Comparison of ENCODE assay signal across 26 cellular contexts in genomic region chr9:104971521-104971920, GRCh38. TPM values are rescaled to one million over a fixed set of nuclear protein-coding genes. Genes with fewer than 3 reads are reported as not detected.
A peak's percentile ranks its signal among the peaks of the same experiment; 100 is the strongest.
DNase-seq lines count a peak whose midpoint lies in the region; ATAC-seq, FAIRE-seq and TF ChIP-seq lines count a peak whose summit lies in the region.
"Had no signal": no experiment of that assay in that cellular context is flagged by ENCODE, and none has a peak within 500 bp of the region (broad histone marks: within the 10 kb centered on the region; RNA-seq: fewer than 3 reads in every experiment).

No MANE protein-coding gene starts in this region.

- peak overlapping the region; percentile 27 for H3K18ac ChIP-seq in neuronal stem cell (ENCODE audit: low read length)

- no peak overlapping the region for H4K8ac ChIP-seq in neuronal stem cell (ENCODE audit: low read depth, low read length)

- no peak overlapping the region for H4K91ac ChIP-seq in neuronal stem cell (ENCODE audit: low read depth, low read length, poor library complexity)

- no peak overlapping the region for H3K4ac ChIP-seq in neuronal stem cell (ENCODE audit: low read length)

- H3K9ac ChIP-seq in adipocyte (ENCODE audit: low read length): peak overlapping the region; percentile 32
- no peak overlapping the region for H3K9ac ChIP-seq in neuronal stem cell (ENCODE audit: low read depth, low read length, poor library complexity)

- H3K27ac ChIP-seq in neuronal stem cell (replicated peaks; ENCODE audit: low read length) (no peak overlapping the region), pancreas (no peak overlapping the region), body of pancreas (no peak overlapping the region)
- H3K27ac ChIP-seq: C4-2B, PC-9, SJSA1 had no signal

- H2BK15ac ChIP-seq in neuronal stem cell (ENCODE audit: low read length): no peak overlapping the region

- no peak overlapping the region for H3K4me2 ChIP-seq in neuronal stem cell (ENCODE audit: insufficient read depth, low read length, poor library complexity, severe bottlenecking)

- H3K4me1 ChIP-seq in adipocyte (ENCODE audit: control insufficient read depth, insufficient read depth, low read length): peaks cover 40% of the 10 kb centered on the region
- H3K4me1 ChIP-seq in neuronal stem cell (ENCODE audit: control insufficient read depth in 2 of 2, insufficient read depth in 1 of 2, low read depth in 1 of 2, low read length in 2 of 2): peaks cover 7 to 9% of the 10 kb centered on the region in 2 donors
- H3K4me1 ChIP-seq in pancreas: peaks cover 0 to 6% (median 6%) of the 10 kb centered on the region in 3 donors
- H3K4me1 ChIP-seq in body of pancreas: peaks cover 13% of the 10 kb centered on the region

- no CpG with 5 or more reads among the region's 3 CpGs for WGBS in neuronal stem cell (ENCODE audit: extremely low coverage in 2 of 2, insufficient read length in 2 of 2, insufficient replicate concordance in 1 of 2), 2 donors
- WGBS in pancreas, 2 donors: 84 to 95% methylated on average over 3 of the region's 3 CpGs
- 80 to 95% methylated on average over 3 of the region's 3 CpGs for WGBS in body of pancreas, 2 donors

- H3K9me3 ChIP-seq in adipocyte (ENCODE audit: control insufficient read depth, low read length): no peaks in the 10 kb centered on the region
- no peaks in the 10 kb centered on the region for H3K9me3 ChIP-seq in neuronal stem cell (replicated peaks in 1 of 2; ENCODE audit: control insufficient read depth in 2 of 2, insufficient read depth in 1 of 2, low read depth in 1 of 2, low read length in 2 of 2)
- H3K9me3 ChIP-seq in pancreas: no peaks in the 10 kb centered on the region
- H3K9me3 ChIP-seq in body of pancreas: no peaks in the 10 kb centered on the region
- H3K9me3 ChIP-seq: Caco-2, SJSA1 had no signal

- H3K36me3 ChIP-seq in adipocyte (ENCODE audit: control insufficient read depth, insufficient read depth, low read length, severe bottlenecking): no peaks in the 10 kb centered on the region
- no peaks in the 10 kb centered on the region for H3K36me3 ChIP-seq in neuronal stem cell (replicated peaks in 1 of 2; ENCODE audit: control insufficient read depth in 2 of 2, insufficient read depth in 2 of 2, low read length in 2 of 2)
- H3K36me3 ChIP-seq in pancreas: no peaks in the 10 kb centered on the region
- H3K36me3 ChIP-seq in body of pancreas (replicated peaks in 1 of 2; ENCODE audit: insufficient read depth in 1 of 2, low read depth in 2 of 2): no peaks in the 10 kb centered on the region
- H3K36me3 ChIP-seq: SJSA1 had no signal

- H2BK12ac ChIP-seq in neuronal stem cell (ENCODE audit: low read length): no peak overlapping the region

- no peak overlapping the region for H3K23ac ChIP-seq in neuronal stem cell (ENCODE audit: low read depth, low read length, poor library complexity)

- no peak for TF ChIP-seq POLR2A in body of pancreas (IDR thresholded peaks at IDR 0.05)

- FAIRE-seq in pancreas (lab: Jason Lieb, UNC): no peak
- FAIRE-seq: GM12878, HTR-8/SVneo had no signal

- H3K14ac ChIP-seq in neuronal stem cell (ENCODE audit: low read length): no peak overlapping the region

- H3K79me1 ChIP-seq in neuronal stem cell (ENCODE audit: low read depth, low read length): no peaks in the 10 kb centered on the region

- intact Hi-C loops in pancreas (cut with DNase I) (no loop called here), body of pancreas (cut with DNase I) (loop anchor here (10.0 kb wide), 1 partner anchor 103 kb away; no protein-coding TSS in a partner anchor)

- no peak for TF ChIP-seq CTCF in pancreas (IDR thresholded peaks at IDR 0.05)
- no peak for TF ChIP-seq CTCF in body of pancreas (IDR thresholded peaks at IDR 0.05)

- H3K4me3 ChIP-seq in adipocyte (ENCODE audit: low read length) (peak overlapping the region; percentile 6), neuronal stem cell (ENCODE audit: low read length in 2 of 2) (no peak overlapping the region), pancreas (no peak overlapping the region), body of pancreas (no peak overlapping the region)
- H3K4me3 ChIP-seq: GM12878, PC-9, SJSA1 had no signal

- H2AFZ ChIP-seq in neuronal stem cell (ENCODE audit: low read length): no peak overlapping the region
- H2AFZ ChIP-seq: PC-9 had no signal

- ATAC-seq in HG02840 (IDR thresholded peaks at IDR 0.05; ENCODE audit: low FRiP score, unreplicated experiment) (no peak), pancreas (no peak), GM21390 (IDR thresholded peaks at IDR 0.05; ENCODE audit: unreplicated experiment) (no peak), body of pancreas (no peak)
- ATAC-seq: CD8-positive, alpha-beta T cell; GM12878 had no signal

- H3K27me3 ChIP-seq in adipocyte (replicated peaks; ENCODE audit: control insufficient read depth, insufficient read depth, low read length) (no peaks in the 10 kb centered on the region), neuronal stem cell (ENCODE audit: control insufficient read depth in 3 of 3, insufficient read depth in 3 of 3, low read depth in 1 of 3, low read length in 3 of 3) (no peaks in the 10 kb centered on the region), pancreas (no peaks in the 10 kb centered on the region), body of pancreas (no peaks in the 10 kb centered on the region)
- H3K27me3 ChIP-seq: SJSA1 had no signal

- H2AK5ac ChIP-seq in neuronal stem cell (ENCODE audit: low read depth, low read length): peak overlapping the region; percentile 21

- DNase-seq in adipocyte (ENCODE audit: low read depth) (no peak), islet precursor cell (peak; percentile 80), neuronal stem cell (ENCODE audit: low spot score) (no peak), pancreas (no peak), body of pancreas (no peak)
- DNase-seq: Caco-2; CD8-positive, alpha-beta T cell; GDM1; H7; KBM-7; MV-4-11; NCI-H1105; NCI-H146; NCI-H2029; NCI-H446 treated with DMSO at 0.1 percent for 48 hours; NCI-H526; NCI-H82; PC-9; Right ventricle myocardium superior; RPMI8226 had no signal

- H2BK5ac ChIP-seq in neuronal stem cell (ENCODE audit: low read length): no peak overlapping the region

- H2BK120ac ChIP-seq in neuronal stem cell (ENCODE audit: low read depth, low read length): no peak overlapping the region

RNA-seq across cellular contexts. Expression of gene ABCA1, which starts 43.6 kb away (rescaled TPM):
- polyA plus RNA-seq in neuronal stem cell (2013, experiment 1 of 2): 8.1 TPM
- 8.2 TPM for polyA plus RNA-seq in neuronal stem cell (2013, experiment 2 of 2)
- 10 to 100 TPM in 3 of 6 donors, 1 to 10 TPM in 3; 7.3 to 20.4 (median 10.0) TPM for total RNA-seq in pancreas
- 1 to 10 TPM; 3.2 to 3.5 TPM for polyA plus RNA-seq in pancreas
- total RNA-seq in body of pancreas: 10 to 100 TPM; 18.1 to 18.9 TPM
